Comparison of ENCODE assay signal across 8 cellular contexts in genomic region chr5:154761062-154761740, GRCh38. TPM values are rescaled to one million over a fixed set of nuclear protein-coding genes. Genes with fewer than 3 reads are reported as not detected.
A peak's percentile ranks its signal among the peaks of the same experiment; 100 is the strongest.
DNase-seq lines count a peak whose midpoint lies in the region; ATAC-seq and TF ChIP-seq lines count a peak whose summit lies in the region.

No MANE protein-coding gene starts in this region.

- POLR2A ChIA-PET in activated B cell treated with CpG ODN at 0.5 μM for 24 hours (lab: Charles Lee) = interaction anchor here (0.5 to 1.2 kb wide), 5 partner anchors 9 to 723 kb away, joined by 3 to 5 read pairs (median 4); partner anchors contain the start of genes CNOT8, FAM114A2 and MFAP3

- H3K9me3 Mint-ChIP-seq in activated B cell treated with CpG ODN at 0.5 μM for 24 hours (no peaks in the 10 kb centered on the region), nephron progenitor cell (no peaks in the 10 kb centered on the region)

- H3K4me3 ChIP-seq in neutrophil (ENCODE audit: low read depth in 1 of 2, low read length in 1 of 2) = peak overlapping the region in 1 of 2 experiments; percentile 3

- H3K36me3 Mint-ChIP-seq in activated B cell treated with CpG ODN at 0.5 μM for 24 hours (ENCODE audit: low read depth) (peaks cover 14% of the 10 kb centered on the region), nephron progenitor cell (ENCODE audit: low read depth) (no peaks in the 10 kb centered on the region)

- H3K27me3 ChIP-seq in neutrophil = no peaks in the 10 kb centered on the region

- no peak for TF ChIP-seq CTCF in activated B cell treated with CpG ODN at 0.5 μM for 24 hours (IDR thresholded peaks at IDR 0.05)
- no peak for TF ChIP-seq CTCF in neutrophil (IDR thresholded peaks at IDR 0.05)
- no peak for TF ChIP-seq CTCF in nephron progenitor cell (IDR thresholded peaks at IDR 0.05)

- H3K27ac Mint-ChIP-seq in activated B cell treated with CpG ODN at 0.5 μM for 24 hours (peak overlapping the region; percentile 81), nephron progenitor cell (no peak overlapping the region)

- no peaks in the 10 kb centered on the region for H3K9me3 ChIP-seq in neutrophil

- H3K27ac ChIP-seq in neutrophil = peak overlapping the region; percentile 75

- H3K4me1 Mint-ChIP-seq in activated B cell treated with CpG ODN at 0.5 μM for 24 hours (peaks cover 77% of the 10 kb centered on the region), nephron progenitor cell (peaks cover 67% of the 10 kb centered on the region)

- CTCF ChIA-PET in activated B cell treated with CpG ODN at 0.5 μM for 24 hours (lab: Charles Lee) = interaction anchor here (0.7 to 1.5 kb wide), 2 partner anchors 50 to 55 kb away, joined by 3 to 4 read pairs; no protein-coding TSS in a partner anchor

- ATAC-seq in GM18870 (IDR thresholded peaks at IDR 0.05; ENCODE audit: unreplicated experiment) = peak; percentile 31
- ATAC-seq in HG02642 (IDR thresholded peaks at IDR 0.05; ENCODE audit: poor library complexity, unreplicated experiment) = peak; percentile 33
- peak; percentile 45 for ATAC-seq in activated B cell treated with CpG ODN at 0.5 μM for 24 hours (ENCODE audit: low read depth)

- intact Hi-C loops in activated B cell treated with CpG ODN at 0.5 μM for 24 hours (cut with micrococcal nuclease) = loop anchor here (1.0 to 2.0 kb wide), 2 partner anchors 8 to 16 kb away; no protein-coding TSS in a partner anchor

- H3K27me3 Mint-ChIP-seq in activated B cell treated with CpG ODN at 0.5 μM for 24 hours (no peaks in the 10 kb centered on the region), nephron progenitor cell (ENCODE audit: low read depth, poor library complexity) (peaks cover 3% of the 10 kb centered on the region)

- H3K36me3 ChIP-seq in neutrophil = no peaks in the 10 kb centered on the region

- DNase-seq in activated B cell treated with CpG ODN at 0.5 μM for 24 hours (no peak), DMS79 (lab: John Stamatoyannopoulos, UW) (no peak), nephron progenitor cell (no peak), NCI-H774 (lab: John Stamatoyannopoulos, UW) (no peak), anterior cingulate cortex (lab: John Stamatoyannopoulos, UW) (no peak)

- H3K4me1 ChIP-seq in neutrophil (ENCODE audit: control insufficient read depth in 1 of 2, insufficient read depth in 1 of 2, low read depth in 1 of 2, low read length in 1 of 2) = peaks cover 37 to 42% of the 10 kb centered on the region in 2 experiments

- H3K4me3 Mint-ChIP-seq in activated B cell treated with CpG ODN at 0.5 μM for 24 hours (peak overlapping the region; percentile 64), nephron progenitor cell (no peak overlapping the region)

RNA-seq across cellular contexts. Expression of gene LARP1, which starts 6.0 kb away (rescaled TPM):
- 205 and 231 TPM in 2 replicates for total RNA-seq in activated B cell treated with CpG ODN at 0.5 μM for 24 hours
